Comparison of ENCODE assay signal across 11 cellular contexts in the genomic region with DNA sequence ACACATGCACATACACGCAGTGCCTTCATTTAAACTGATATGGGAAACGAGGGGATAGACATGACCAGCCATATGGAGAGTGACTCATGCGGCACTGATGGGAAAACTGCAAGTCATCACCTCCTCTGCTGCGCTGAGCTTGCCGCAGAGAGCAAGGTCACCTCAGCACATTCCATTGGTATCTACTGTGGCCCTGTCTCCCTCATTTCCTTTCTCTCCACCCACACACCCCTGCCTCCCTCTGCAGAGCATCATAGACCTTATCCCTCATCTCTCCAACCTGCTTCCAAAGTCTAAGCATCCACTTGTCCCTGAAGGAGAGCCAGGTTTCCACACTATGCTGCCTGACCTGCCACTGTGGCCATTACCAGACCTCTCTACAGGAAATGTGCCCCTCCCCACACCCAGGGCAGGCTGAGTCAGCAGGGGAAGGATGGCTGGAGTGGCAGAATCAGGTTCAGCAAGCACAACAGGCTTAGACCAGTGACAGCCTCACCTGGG.
DNase-seq lines count a peak whose midpoint lies in the region; ATAC-seq and TF ChIP-seq lines count a peak whose summit lies in the region.
"Had no signal": no experiment of that assay in that cellular context is flagged by ENCODE, and none has a peak within 500 bp of the region (broad histone marks: within the 10 kb centered on the region; RNA-seq: fewer than 3 reads in every experiment).

No MANE protein-coding gene starts in this region.

- CTCF ChIA-PET in Panc1 (lab: Charles Lee): no interaction called here

- H3K4me3 ChIP-seq in Panc1 (ENCODE audit: low read depth in 2 of 2, low read length in 2 of 2): no peak overlapping the region
- no peak overlapping the region for H3K4me3 ChIP-seq in esophagus muscularis mucosa
- no peak overlapping the region for H3K4me3 ChIP-seq in retinal pigment epithelial cell (ENCODE audit: low read length)
- H3K4me3 ChIP-seq: pancreas had no signal

- in situ Hi-C loops in Panc1 (cut with HindIII; ENCODE audit: low pct_unique_long_range_greater_than_20kb, low sequenced_read_pairs): no loop called here

- POLR2A ChIA-PET in Panc1 (lab: Charles Lee): no interaction called here

- no peak for TF ChIP-seq EP300 in esophagus muscularis mucosa (IDR thresholded peaks at IDR 0.05)

- 57% methylated on average over 5 of the region's 5 CpGs for WGBS in esophagus muscularis mucosa

- DNase-seq in GDM1 (lab: John Stamatoyannopoulos, UW): peak; percentile 14
- DNase-seq in Panc1 (ENCODE audit: low read depth, low spot score): peak; percentile 25
- peak; percentile 82 for DNase-seq in esophagus muscularis mucosa (ENCODE audit: extremely low spot score)
- peak; percentile 32 for DNase-seq in retinal pigment epithelial cell (ENCODE audit: low read depth)
- DNase-seq in activated CD4-positive, alpha-beta T cell treated with anti-CD3 and anti-CD28 coated beads, Interleukin-2, amount 50 U/mL, for 48 hours: no peak
- no peak for DNase-seq in T-helper 2 cell
- DNase-seq in NCI-H1930 (lab: John Stamatoyannopoulos, UW): no peak
- DNase-seq: activated T-cell treated with anti-CD3 and anti-CD28 coated beads, Interleukin-2, amount 50 U/mL, for 48 hours; NCI-H1092 had no signal

- TF ChIP-seq POLR2A in esophagus muscularis mucosa (IDR thresholded peaks at IDR 0.05; ENCODE audit: low read depth): no peak

- intact Hi-C loops in Panc1 (cut with micrococcal nuclease; ENCODE audit: unreplicated experiment): no loop called here
- intact Hi-C loops in esophagus muscularis mucosa (cut with DNase I): no loop called here

- H3K36me3 ChIP-seq in Panc1 (ENCODE audit: control insufficient read depth, insufficient read depth, low read length) (no peaks in the 10 kb centered on the region), esophagus muscularis mucosa (no peaks in the 10 kb centered on the region)
- H3K36me3 ChIP-seq: pancreas had no signal

- H3K27me3 ChIP-seq in Panc1 (ENCODE audit: control insufficient read depth, insufficient read depth, low read length) (no peaks in the 10 kb centered on the region), esophagus muscularis mucosa (peaks cover 0 to 7% (median 0%) of the 10 kb centered on the region in 4 donors)

- ATAC-seq in Panc1 (peak; percentile 72), GM21737 (IDR thresholded peaks at IDR 0.05; ENCODE audit: unreplicated experiment) (no peak)

- H3K4me1 ChIP-seq in Panc1 (ENCODE audit: control insufficient read depth, insufficient read depth, low read length) (no peaks in the 10 kb centered on the region), esophagus muscularis mucosa (no peaks in the 10 kb centered on the region)
- H3K4me1 ChIP-seq: pancreas had no signal

- H3K27ac ChIP-seq in Panc1 (ENCODE audit: low read length) (no peak overlapping the region), esophagus muscularis mucosa (replicated peaks in 1 of 4) (no peak overlapping the region)
- H3K27ac ChIP-seq: pancreas had no signal

- H3K9me3 ChIP-seq in Panc1 (ENCODE audit: control insufficient read depth, insufficient read depth, low read depth, low read length): no peaks in the 10 kb centered on the region
- no peaks in the 10 kb centered on the region for H3K9me3 ChIP-seq in esophagus muscularis mucosa
- H3K9me3 ChIP-seq: pancreas had no signal

- TF ChIP-seq CTCF in Panc1 (IDR thresholded peaks at IDR 0.05): no peak
- TF ChIP-seq CTCF in esophagus muscularis mucosa (IDR thresholded peaks at IDR 0.05): no peak
- TF ChIP-seq CTCF in retinal pigment epithelial cell (conservative IDR thresholded peaks at IDR 0.05; ENCODE audit: low read depth, low read length): no peak

- no TSS peak for BruUV-seq in Panc1 (replicated peaks; lab: Mats Ljungman, UMichigan)

Comparison
In these comparisons a context has a peak if more than half of its experiments do, and no peak if none do; other contexts are left out.
1. DNase-seq: peak in GDM1 (single experiment), Panc1 (single experiment), esophagus muscularis mucosa (single experiment) and retinal pigment epithelial cell (single experiment); none in activated CD4-positive, alpha-beta T cell treated with anti-CD3 and anti-CD28 coated beads, Interleukin-2, amount 50 U/mL, for 48 hours (0 of 2), T-helper 2 cell (0 of 5) and NCI-H1930 (0 of 2).